Comparison of ENCODE assay signal across 20 cellular contexts in genomic region chr3:98553021-98553563, GRCh38. TPM values are rescaled to one million over a fixed set of nuclear protein-coding genes. Genes with fewer than 3 reads are reported as not detected.
DNase-seq lines count a peak whose midpoint lies in the region; ATAC-seq and TF ChIP-seq lines count a peak whose summit lies in the region.
"Had no signal": no experiment of that assay in that cellular context is flagged by ENCODE, and none has a peak within 500 bp of the region (broad histone marks: within the 10 kb centered on the region; RNA-seq: fewer than 3 reads in every experiment).

No MANE protein-coding gene starts in this region.

- H3K9me3 ChIP-seq in CD8-positive, alpha-beta T cell (ENCODE audit: low read length), result no peaks in the 10 kb centered on the region
- H3K9me3 ChIP-seq in left ventricle myocardium inferior (replicated peaks), result no peaks in the 10 kb centered on the region
- H3K9me3 ChIP-seq: BE2C, gastroesophageal sphincter had no signal

- CTCF ChIA-PET in CD8-positive, alpha-beta T cell (lab: Charles Lee), result interaction anchor here (0.9 kb wide), 1 partner anchor 31 kb away, joined by 3 read pairs; no protein-coding TSS in a partner anchor

- H3K4me3 Mint-ChIP-seq in CD8-positive, alpha-beta T cell, result no peak overlapping the region
- peak overlapping the region; percentile 83 for H3K4me3 Mint-ChIP-seq in T-helper 2 cell treated with Interferon-gamma antibody and Interleukin-4, amounts not matched to agents 5 μg/mL and 100 μg/mL, for 36 hours
- H3K4me3 Mint-ChIP-seq: activated B cell treated with CpG ODN at 0.5 μM for 24 hours; naive thymus-derived CD8-positive, alpha-beta T cell had no signal

- no peaks in the 10 kb centered on the region for H3K9me3 Mint-ChIP-seq in CD8-positive, alpha-beta T cell
- H3K9me3 Mint-ChIP-seq in T-helper 2 cell treated with Interferon-gamma antibody and Interleukin-4, amounts not matched to agents 5 μg/mL and 100 μg/mL, for 36 hours, result no peaks in the 10 kb centered on the region
- H3K9me3 Mint-ChIP-seq: activated B cell treated with CpG ODN at 0.5 μM for 24 hours; naive thymus-derived CD8-positive, alpha-beta T cell had no signal

- POLR2A ChIA-PET in CD8-positive, alpha-beta T cell (lab: Charles Lee), result interaction anchor here (1.5 kb wide), 1 partner anchor 30 kb away, joined by 3 read pairs; the partner anchor contains the start of gene CLDND1

- H3K4me1 ChIP-seq in CD8-positive, alpha-beta T cell (ENCODE audit: insufficient read depth, low read length), result no peaks in the 10 kb centered on the region
- no peaks in the 10 kb centered on the region for H3K4me1 ChIP-seq in left ventricle myocardium inferior
- H3K4me1 ChIP-seq: BE2C, gastroesophageal sphincter had no signal

- no peaks in the 10 kb centered on the region for H3K36me3 Mint-ChIP-seq in CD8-positive, alpha-beta T cell
- peaks cover 58% of the 10 kb centered on the region for H3K36me3 Mint-ChIP-seq in T-helper 2 cell treated with Interferon-gamma antibody and Interleukin-4, amounts not matched to agents 5 μg/mL and 100 μg/mL, for 36 hours (ENCODE audit: low read depth)
- H3K36me3 Mint-ChIP-seq: naive thymus-derived CD8-positive, alpha-beta T cell had no signal

- no peak for ATAC-seq in CD8-positive, alpha-beta T cell
- ATAC-seq: gastroesophageal sphincter; naive thymus-derived CD8-positive, alpha-beta T cell had no signal

- H3K4me3 ChIP-seq in CD8-positive, alpha-beta T cell (ENCODE audit: low read depth, low read length), result no peak overlapping the region
- H3K4me3 ChIP-seq in GM12864 (ENCODE audit: low read depth, low read length) (peak overlapping the region; percentile 65), left ventricle myocardium inferior (no peak overlapping the region)
- H3K4me3 ChIP-seq: gastroesophageal sphincter, smooth muscle cell had no signal

- peaks cover 71% of the 10 kb centered on the region for H3K4me1 Mint-ChIP-seq in CD8-positive, alpha-beta T cell (ENCODE audit: low read depth)
- H3K4me1 Mint-ChIP-seq in T-helper 2 cell treated with Interferon-gamma antibody and Interleukin-4, amounts not matched to agents 5 μg/mL and 100 μg/mL, for 36 hours (ENCODE audit: low read depth), result peaks cover 86% of the 10 kb centered on the region

- TF ChIP-seq CTCF in CD8-positive, alpha-beta T cell (IDR thresholded peaks at IDR 0.05), result no peak
- TF ChIP-seq CTCF in GM12864 (IDR thresholded peaks at IDR 0.05; ENCODE audit: low read depth, low read length, missing control alignments) (no peak), left ventricle myocardium inferior (IDR thresholded peaks at IDR 0.05; ENCODE audit: borderline replicate concordance) (no peak)

- intact Hi-C loops in CD8-positive, alpha-beta T cell (cut with DNase I, micrococcal nuclease), result no loop called here
- intact Hi-C loops in left ventricle myocardium inferior (cut with micrococcal nuclease), result no loop called here

- H3K36me3 ChIP-seq in CD8-positive, alpha-beta T cell (ENCODE audit: insufficient read depth, low read length), result no peaks in the 10 kb centered on the region
- no peaks in the 10 kb centered on the region for H3K36me3 ChIP-seq in left ventricle myocardium inferior
- H3K36me3 ChIP-seq: BE2C, gastroesophageal sphincter had no signal

- no peaks in the 10 kb centered on the region for H3K27me3 Mint-ChIP-seq in CD8-positive, alpha-beta T cell (ENCODE audit: low read depth)
- H3K27me3 Mint-ChIP-seq in T-helper 2 cell treated with Interferon-gamma antibody and Interleukin-4, amounts not matched to agents 5 μg/mL and 100 μg/mL, for 36 hours (ENCODE audit: low read depth), result no peaks in the 10 kb centered on the region
- H3K27me3 Mint-ChIP-seq: naive thymus-derived CD8-positive, alpha-beta T cell; progenitor cell of endocrine pancreas had no signal

- DNase-seq in CD8-positive, alpha-beta T cell, result no peak
- DNase-seq in GM12864 (ENCODE audit: low read depth), result no peak
- no peak for DNase-seq in T-helper 2 cell treated with Interferon-gamma antibody and Interleukin-4, amounts not matched to agents 5 μg/mL and 100 μg/mL, for 36 hours (ENCODE audit: low spot score)
- DNase-seq in globus pallidus (ENCODE audit: low spot score), result peak; percentile 14
- no peak for DNase-seq in left ventricle myocardium inferior
- DNase-seq in RPMI8226, result no peak
- no peak for DNase-seq in Kasumi-1 (lab: John Stamatoyannopoulos, UW)
- DNase-seq: activated B cell treated with CpG ODN at 0.5 μM for 24 hours; BE2C; cortex of kidney; DMS153; naive thymus-derived CD8-positive, alpha-beta T cell; NCI-H2107; NCI-H774; trophoblast cell had no signal

- no peak overlapping the region for H3K27ac ChIP-seq in CD8-positive, alpha-beta T cell (ENCODE audit: low read depth, low read length)
- H3K27ac ChIP-seq in left ventricle myocardium inferior (replicated peaks), result no peak overlapping the region
- H3K27ac ChIP-seq: epithelial cell of prostate, gastroesophageal sphincter had no signal

- peak overlapping the region; percentile 80 for H3K27ac Mint-ChIP-seq in CD8-positive, alpha-beta T cell
- peak overlapping the region; percentile 95 for H3K27ac Mint-ChIP-seq in T-helper 2 cell treated with Interferon-gamma antibody and Interleukin-4, amounts not matched to agents 5 μg/mL and 100 μg/mL, for 36 hours
- H3K27ac Mint-ChIP-seq: progenitor cell of endocrine pancreas had no signal

- no peaks in the 10 kb centered on the region for H3K27me3 ChIP-seq in CD8-positive, alpha-beta T cell (ENCODE audit: insufficient read depth, low read length)
- peaks cover 4% of the 10 kb centered on the region for H3K27me3 ChIP-seq in left ventricle myocardium inferior (ENCODE audit: low read depth)

RNA-seq across cellular contexts. Expression of gene GPR15, which starts 21.3 kb away (rescaled TPM):
- total RNA-seq in CD8-positive, alpha-beta T cell, result 1 to 10 TPM; 9.1 to 9.3 TPM
- not detected for total RNA-seq in left ventricle myocardium inferior
- total RNA-seq: gastroesophageal sphincter, lower leg skin, progenitor cell of endocrine pancreas, smooth muscle cell had no signal

RNA-seq across cellular contexts. Expression of gene CLDND1, which starts 30.4 kb away (rescaled TPM):
- 100 to 1,000 TPM; 135 to 146 TPM for total RNA-seq in CD8-positive, alpha-beta T cell
- total RNA-seq in left ventricle myocardium inferior, result 69.9 TPM

RNA-seq across cellular contexts. Expression of gene CPOX, which starts 40.3 kb away (rescaled TPM):
- total RNA-seq in CD8-positive, alpha-beta T cell, result 1 to 10 TPM; 7.5 to 7.7 TPM
- total RNA-seq in left ventricle myocardium inferior, result 12.8 TPM

RNA-seq across cellular contexts. Expression of gene OR5K2, which starts 55.6 kb away (rescaled TPM):
- not detected for total RNA-seq in CD8-positive, alpha-beta T cell
- total RNA-seq in left ventricle myocardium inferior, result not detected
- total RNA-seq: activated B cell treated with CpG ODN at 0.5 μM for 24 hours; gastroesophageal sphincter; lower leg skin; naive thymus-derived CD8-positive, alpha-beta T cell; progenitor cell of endocrine pancreas; smooth muscle cell had no signal
